12 cellular contexts compared by ENCODE assay signal in the genomic region with DNA sequence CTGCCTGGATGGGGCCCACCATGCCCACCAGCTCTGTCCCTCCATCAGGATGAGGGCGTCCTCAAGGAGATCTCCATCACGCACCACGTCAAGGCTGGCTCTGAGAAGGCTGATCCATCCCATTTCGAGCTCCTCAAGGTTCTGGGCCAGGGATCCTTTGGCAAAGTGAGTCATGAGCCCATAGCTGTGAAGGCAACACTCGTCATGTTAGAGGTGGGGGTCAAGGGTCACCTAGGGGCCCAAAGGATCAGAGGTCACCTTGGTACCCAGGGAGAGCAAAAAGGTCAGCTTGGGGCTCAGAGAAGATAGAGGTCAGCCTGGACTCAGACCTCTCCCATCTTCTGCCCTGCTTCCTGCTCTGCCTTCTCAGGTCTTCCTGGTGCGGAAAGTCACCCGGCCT. TPM values are rescaled to one million over a fixed set of nuclear protein-coding genes. Genes with fewer than 3 reads are reported as not detected.
DNase-seq lines count a peak whose midpoint lies in the region; ATAC-seq and TF ChIP-seq lines count a peak whose summit lies in the region.
"Had no signal": no experiment of that assay in that cellular context is flagged by ENCODE, and none has a peak within 500 bp of the region (broad histone marks: within the 10 kb centered on the region; RNA-seq: fewer than 3 reads in every experiment).

No MANE protein-coding gene starts in this region.

- POLR2A ChIA-PET in MCF 10A (lab: Yijun Ruan, JAX) (interaction anchor here (0.8 to 0.9 kb wide), 2 partner anchors 12 to 15 kb away, joined by 3 to 5 read pairs; no protein-coding TSS in a partner anchor), T-cell (lab: Charles Lee) (no interaction called here)

- H3K27me3 ChIP-seq in mammary epithelial cell (ENCODE audit: insufficient read depth, low read length) (no peaks in the 10 kb centered on the region), endodermal cell (ENCODE audit: control insufficient read depth, insufficient read depth, low read length, poor library complexity, severe bottlenecking) (no peaks in the 10 kb centered on the region), upper lobe of right lung (no peaks in the 10 kb centered on the region), Peyer's patch (no peaks in the 10 kb centered on the region)
- H3K27me3 ChIP-seq: colonic mucosa had no signal

- 90% methylated on average over 6 of the region's 7 CpGs for WGBS in mammary epithelial cell (ENCODE audit: low coverage, missing lambda C conversion rate)
- 95 to 98% methylated on average over 6 to 7 of the region's 7 CpGs for WGBS in endodermal cell (ENCODE audit: insufficient coverage in 1 of 2, insufficient read length in 1 of 2), 2 experiments

- CTCF ChIA-PET in MCF 10A (lab: Yijun Ruan, JAX), result interaction anchor here (0.6 to 1.2 kb wide), 5 partner anchors 8 to 368 kb away, joined by 3 to 6 read pairs (median 3); no protein-coding TSS in a partner anchor
- CTCF ChIA-PET in mammary epithelial cell (lab: Charles Lee; ENCODE audit: low non-redundant PET), result no interaction called here
- CTCF ChIA-PET in T-cell (lab: Charles Lee), result no interaction called here

- H3K27me3 Mint-ChIP-seq in MCF 10A (ENCODE audit: insufficient read depth, unreplicated experiment) (no peaks in the 10 kb centered on the region), T-cell (no peaks in the 10 kb centered on the region), endodermal cell (ENCODE audit: insufficient read depth) (no peaks in the 10 kb centered on the region)

- H3K4me2 ChIP-seq in mammary epithelial cell (ENCODE audit: insufficient read depth, low read depth, low read length), result no peak overlapping the region
- H3K4me2 ChIP-seq: SK-N-SH had no signal

- no peak overlapping the region for H2AFZ ChIP-seq in mammary epithelial cell (ENCODE audit: low read depth, low read length)

- H3K9me3 Mint-ChIP-seq in MCF 10A (ENCODE audit: unreplicated experiment) (no peaks in the 10 kb centered on the region), T-cell (no peaks in the 10 kb centered on the region), endodermal cell (no peaks in the 10 kb centered on the region)

- H3K79me2 ChIP-seq in mammary epithelial cell (ENCODE audit: insufficient read depth, low read length), result peaks cover 64% of the 10 kb centered on the region

- H4K20me1 ChIP-seq in mammary epithelial cell (ENCODE audit: insufficient read depth, low read length), result no peaks in the 10 kb centered on the region

- H3K9ac ChIP-seq in mammary epithelial cell (ENCODE audit: insufficient read depth, low read length) (no peak overlapping the region), endodermal cell (ENCODE audit: extremely low read depth, low read length, poor library complexity, severe bottlenecking) (no peak overlapping the region)
- H3K9ac ChIP-seq: SK-N-SH had no signal

- no peak for TF ChIP-seq POLR2A in Peyer's patch (IDR thresholded peaks at IDR 0.05)

- H3K4me1 Mint-ChIP-seq in MCF 10A (ENCODE audit: insufficient read depth, unreplicated experiment) (peaks cover 7% of the 10 kb centered on the region), T-cell (peaks cover 63 to 69% (median 69%) of the 10 kb centered on the region in 3 donors), endodermal cell (peaks cover 3% of the 10 kb centered on the region)

- dilution Hi-C loops in mammary epithelial cell (cut with HindIII; ENCODE audit: low sequenced_read_pairs), result no loop called here

- H3K4me3 ChIP-seq in mammary epithelial cell (replicated peaks in 1 of 3; ENCODE audit: insufficient read depth in 1 of 3, low read depth in 2 of 3, low read length in 3 of 3) (no peak overlapping the region), endodermal cell (ENCODE audit: low read length) (no peak overlapping the region), upper lobe of right lung (peak overlapping the region; percentile 57), Peyer's patch (peak overlapping the region in 2 of 4 donors; percentile 56 to 65)

- DNase-seq in MCF 10A (ENCODE audit: unreplicated experiment), result no peak
- DNase-seq in mammary epithelial cell, result no peak
- no peak for DNase-seq in T-cell
- DNase-seq in endodermal cell, result no peak
- DNase-seq in upper lobe of right lung, result no peak
- no peak for DNase-seq in Peyer's patch
- no peak for DNase-seq in NCI-H2171 treated with DMSO at 0.1 percent for 48 hours (lab: John Stamatoyannopoulos, UW)
- DNase-seq in left colon, result no peak
- DNase-seq: colonic mucosa, H7, midbrain, SK-N-SH had no signal

- H3K36me3 ChIP-seq in mammary epithelial cell (ENCODE audit: insufficient read depth, low read length), result peaks cover 25% of the 10 kb centered on the region
- H3K36me3 ChIP-seq in endodermal cell (ENCODE audit: control insufficient read depth, insufficient read depth, low read length), result no peaks in the 10 kb centered on the region
- peaks cover 35% of the 10 kb centered on the region for H3K36me3 ChIP-seq in upper lobe of right lung
- H3K36me3 ChIP-seq in Peyer's patch, result peaks cover 0 to 57% (median 4%) of the 10 kb centered on the region in 3 donors

- H3K27ac ChIP-seq in mammary epithelial cell (ENCODE audit: insufficient read depth, low read depth, low read length) (no peak overlapping the region), endodermal cell (ENCODE audit: low read depth, low read length) (no peak overlapping the region), upper lobe of right lung (peak overlapping the region; percentile 70), Peyer's patch (peak overlapping the region in 2 of 4 donors; percentile 67 to 87)

- ATAC-seq in T-cell (replicated peaks in 1 of 4) (no peak), upper lobe of right lung (no peak), left colon (no peak)

- H3K27ac Mint-ChIP-seq in MCF 10A (ENCODE audit: low read depth, unreplicated experiment), result peak overlapping the region; percentile 9
- H3K27ac Mint-ChIP-seq in T-cell, result peak overlapping the region; percentile 97
- H3K27ac Mint-ChIP-seq in endodermal cell, result peak overlapping the region; percentile 46

- H3K9me3 ChIP-seq in mammary epithelial cell (replicated peaks; ENCODE audit: insufficient read depth, low read length) (no peaks in the 10 kb centered on the region), endodermal cell (ENCODE audit: control insufficient read depth, low read length) (no peaks in the 10 kb centered on the region), upper lobe of right lung (no peaks in the 10 kb centered on the region), Peyer's patch (no peaks in the 10 kb centered on the region)
- H3K9me3 ChIP-seq: colonic mucosa, SK-N-SH had no signal

- TF ChIP-seq CTCF in MCF 10A (IDR thresholded peaks at IDR 0.05; ENCODE audit: unreplicated experiment) (no peak), mammary epithelial cell (conservative IDR thresholded peaks at IDR 0.05 in 1 of 2, IDR thresholded peaks at IDR 0.05 in 1 of 2; ENCODE audit: extremely low read depth in 1 of 2, insufficient read depth in 1 of 2, low read depth in 1 of 2, low read length in 2 of 2) (no peak), endodermal cell (conservative IDR thresholded peaks at IDR 0.05) (no peak), upper lobe of right lung (IDR thresholded peaks at IDR 0.05) (no peak), Peyer's patch (IDR thresholded peaks at IDR 0.05) (no peak)

- H3K4me3 Mint-ChIP-seq in MCF 10A (ENCODE audit: unreplicated experiment) (no peak overlapping the region), T-cell (peak overlapping the region; percentile 79 to 91 (median 87)), endodermal cell (no peak overlapping the region)

- H3K36me3 Mint-ChIP-seq in MCF 10A (ENCODE audit: insufficient read depth, unreplicated experiment) (peaks cover 27% of the 10 kb centered on the region), T-cell (peaks cover 33% of the 10 kb centered on the region), endodermal cell (ENCODE audit: low read depth) (peaks cover 23% of the 10 kb centered on the region)

- intact Hi-C loops in MCF 10A (cut with micrococcal nuclease), result no loop called here
- intact Hi-C loops in mammary epithelial cell (cut with micrococcal nuclease), result no loop called here
- intact Hi-C loops in upper lobe of right lung (cut with DNase I), result no loop called here
- intact Hi-C loops in left colon (cut with DNase I, micrococcal nuclease), result no loop called here

- in situ Hi-C loops in mammary epithelial cell (cut with MboI; ENCODE audit: low sequenced_read_pairs in 2 of 2), result no loop called here

- H3K4me1 ChIP-seq in mammary epithelial cell (ENCODE audit: insufficient read depth, low read length), result peaks cover 49% of the 10 kb centered on the region
- H3K4me1 ChIP-seq in endodermal cell (ENCODE audit: control insufficient read depth, insufficient read depth, low read length), result no peaks in the 10 kb centered on the region
- peaks cover 12% of the 10 kb centered on the region for H3K4me1 ChIP-seq in upper lobe of right lung
- peaks cover 0 to 35% (median 21%) of the 10 kb centered on the region in 4 donors for H3K4me1 ChIP-seq in Peyer's patch
- H3K4me1 ChIP-seq: colonic mucosa had no signal

- no TSS peak for BruUV-seq in MCF 10A (replicated peaks; lab: Mats Ljungman, UMichigan)
- no TSS peak for BruUV-seq in mammary epithelial cell (replicated peaks; lab: Mats Ljungman, UMichigan)

RNA-seq across cellular contexts. Expression of gene RPS6KA1, which starts 17.3 kb away (rescaled TPM):
- total RNA-seq in MCF 10A (2022) (43.9 and 50.9 TPM in 2 replicates), mammary epithelial cell (100 to 1,000 TPM; 107 to 142 TPM), T-cell (100 to 1,000 TPM in 3 of 5 donors, 10 to 100 TPM in 2; 85.8 to 123 (median 101) TPM), endodermal cell (10 to 100 TPM; 41.3 TPM), upper lobe of right lung (124 TPM), Peyer's patch (100 to 1,000 TPM in 3 of 4 donors, 10 to 100 TPM in 1; 69.3 to 311 (median 292) TPM), left colon (100 to 1,000 TPM; 173 to 192 TPM)
- 103 TPM for polyA plus RNA-seq in mammary epithelial cell
- polyA minus RNA-seq in mammary epithelial cell, result 229 TPM
- polyA plus RNA-seq in endodermal cell (2013, experiment 1 of 2), result 17.8 TPM
- polyA plus RNA-seq in endodermal cell (2013, experiment 2 of 2), result 15.9 TPM

Comparison
In these comparisons a context has a peak if more than half of its experiments do, and no peak if none do; other contexts are left out.
1. H3K27ac Mint-ChIP-seq: peak in every context shown above with its lines; median percentile 97 in T-cell; 46 in endodermal cell; 9 in MCF 10A.
2. H3K4me3 Mint-ChIP-seq: peak in T-cell (3 of 3); none in MCF 10A (single experiment) and endodermal cell (single experiment).